ENCODE assay signal across 1 cellular context in the genomic region with DNA sequence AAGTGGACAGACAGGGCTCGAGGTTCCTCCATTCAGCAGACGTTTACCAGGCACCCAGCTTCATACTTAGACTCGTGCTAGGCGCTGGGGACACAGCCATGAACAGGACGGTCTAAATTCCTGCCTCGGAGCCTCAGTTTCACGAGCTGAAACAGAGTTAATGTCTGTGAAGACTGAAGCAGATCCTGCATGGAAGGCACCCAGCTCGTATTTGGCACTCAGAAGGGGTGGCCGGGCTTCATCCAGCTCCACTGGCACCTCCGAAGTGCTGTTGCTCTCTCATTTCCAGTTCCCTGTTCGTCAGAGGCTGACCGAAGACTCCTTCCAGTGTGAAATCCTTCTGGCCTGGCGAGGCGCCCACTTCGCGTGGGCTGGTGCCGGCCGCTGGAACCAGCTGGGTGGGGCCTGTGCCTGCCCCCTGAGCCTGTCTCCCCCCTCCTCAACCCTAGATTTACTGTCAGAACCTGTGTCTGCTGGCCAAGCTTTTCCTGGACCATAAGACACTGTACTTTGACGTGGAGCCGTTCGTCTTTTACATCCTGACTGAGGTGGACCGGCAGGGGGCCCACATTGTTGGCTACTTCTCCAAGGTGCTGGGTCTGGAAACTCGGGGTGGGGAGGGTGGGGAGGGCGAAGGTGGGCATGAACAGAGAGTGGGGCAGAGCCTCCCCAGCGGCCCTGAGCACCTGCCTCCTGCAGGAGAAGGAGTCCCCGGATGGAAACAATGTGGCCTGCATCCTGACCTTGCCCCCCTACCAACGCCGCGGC.
A peak's percentile ranks its signal among the peaks of the same experiment; 100 is the strongest.
TF ChIP-seq lines count a peak whose summit lies in the region.

No MANE protein-coding gene starts in this region.

TF ChIP-seq in K562, 482 proteins besides CTCF, POLR2A, EP300 and RAD21:
- TF ChIP-seq ZNF507 (tag; conservative IDR thresholded peaks at IDR 0.05) (no peak), FOXA3 (CRISPR knock-in tag; conservative IDR thresholded peaks at IDR 0.05 in 1 of 2, IDR thresholded peaks at IDR 0.05 in 1 of 2) (0 out of 4 replicates have a peak, but pooled peaks of 1 of the 2 experiments have one; percentile 33)
TF ChIP-seq in K562: peak in this region for 1.
